12 cellular contexts compared by ENCODE assay signal in the genomic region with DNA sequence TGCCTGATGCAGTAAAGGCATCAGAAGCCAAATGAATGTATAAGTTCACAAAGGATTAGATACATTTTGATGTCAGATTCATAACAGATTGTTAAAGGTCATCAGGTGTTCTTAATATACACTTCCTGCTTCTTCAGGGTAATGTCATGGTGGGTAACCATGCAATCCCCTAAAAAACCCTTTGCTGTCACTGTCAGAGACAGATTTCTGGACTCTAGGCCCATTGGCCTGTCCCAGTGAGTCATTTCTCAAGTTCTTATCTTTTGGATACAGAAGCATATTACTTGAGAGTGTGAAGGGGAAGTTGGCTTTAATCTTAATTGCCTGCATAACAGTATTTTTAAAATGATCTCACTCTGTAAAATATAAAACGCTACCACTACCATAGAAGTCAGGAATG.
DNase-seq lines count a peak whose midpoint lies in the region; ATAC-seq, FAIRE-seq and TF ChIP-seq lines count a peak whose summit lies in the region.
"Had no signal": no experiment of that assay in that cellular context is flagged by ENCODE, and none has a peak within 500 bp of the region (broad histone marks: within the 10 kb centered on the region; RNA-seq: fewer than 3 reads in every experiment).

No MANE protein-coding gene starts in this region.

- CTCF ChIA-PET in endothelial cell of umbilical vein (lab: Charles Lee) = interaction anchor here (0.9 to 2.8 kb wide), 9 partner anchors 13 to 401 kb away, joined by 3 to 8 read pairs (median 4); no protein-coding TSS in a partner anchor

- in situ Hi-C loops in gastrocnemius medialis (cut with MboI; ENCODE audit: low sequenced_read_pairs in 4 of 4) = no loop called here

- H3K27ac ChIP-seq in endothelial cell of umbilical vein (ENCODE audit: insufficient read depth, low read depth, low read length) (peak overlapping the region; percentile 72), gastrocnemius medialis (no peak overlapping the region)
- H3K27ac ChIP-seq: uterus had no signal

- H3K79me2 ChIP-seq in endothelial cell of umbilical vein (ENCODE audit: control insufficient read depth, insufficient read depth, low read length) = no peaks in the 10 kb centered on the region

- no peaks in the 10 kb centered on the region for H4K20me1 ChIP-seq in endothelial cell of umbilical vein (replicated peaks; ENCODE audit: control insufficient read depth, extremely low read depth, insufficient read depth, low read length)

- no TSS peak for BruUV-seq in endothelial cell of umbilical vein (replicated peaks; lab: Mats Ljungman, UMichigan)

- peak overlapping the region; percentile 2 for H3K9ac ChIP-seq in endothelial cell of umbilical vein (replicated peaks; ENCODE audit: extremely low read depth, insufficient read depth, low read length)

- POLR2A ChIA-PET in endothelial cell of umbilical vein (lab: Charles Lee) = no interaction called here

- ATAC-seq in GM18867 (IDR thresholded peaks at IDR 0.05; ENCODE audit: unreplicated experiment) (peak; percentile 75), GM21619 (IDR thresholded peaks at IDR 0.05; ENCODE audit: unreplicated experiment) (peak; percentile 72), HG03342 (IDR thresholded peaks at IDR 0.05; ENCODE audit: unreplicated experiment) (peak; percentile 80), gastrocnemius medialis (no peak)

- TF ChIP-seq POLR2A in endothelial cell of umbilical vein (IDR thresholded peaks at IDR 0.05; ENCODE audit: low read depth, low read length) = no peak
- no peak for TF ChIP-seq POLR2A in gastrocnemius medialis (IDR thresholded peaks at IDR 0.05)

- TF ChIP-seq CTCF in endothelial cell of umbilical vein (IDR thresholded peaks at IDR 0.05; ENCODE audit: extremely low read depth in 1 of 2, insufficient read depth in 1 of 2, low read depth in 1 of 2, low read length in 2 of 2) = no peak
- no peak for TF ChIP-seq CTCF in gastrocnemius medialis (IDR thresholded peaks at IDR 0.05 in 4 of 5, conservative IDR thresholded peaks at IDR 0.05 in 1 of 5)

- intact Hi-C loops in endothelial cell of umbilical vein (cut with micrococcal nuclease) = loop anchor here (2.0 to 10.0 kb wide), 2 partner anchors 48 to 1062 kb away; no protein-coding TSS in a partner anchor
- intact Hi-C loops in gastrocnemius medialis (cut with DNase I; ENCODE audit: low total_unique reads) = no loop called here

- H3K4me3 ChIP-seq in endothelial cell of umbilical vein (replicated peaks in 1 of 3; ENCODE audit: insufficient read depth in 1 of 3, low read depth in 1 of 3, low read length in 3 of 3) (no peak overlapping the region), gastrocnemius medialis (no peak overlapping the region)
- H3K4me3 ChIP-seq: uterus had no signal

- dilution Hi-C loops in endothelial cell of umbilical vein (cut with MboI; ENCODE audit: extremely low pct_ligation_motif_present, low sequenced_read_pairs) = no loop called here

- H3K27me3 ChIP-seq in endothelial cell of umbilical vein (ENCODE audit: control insufficient read depth in 2 of 2, insufficient read depth in 2 of 2, low read length in 2 of 2) (no peaks in the 10 kb centered on the region), gastrocnemius medialis (no peaks in the 10 kb centered on the region)
- H3K27me3 ChIP-seq: uterus had no signal

- DNase-seq in endothelial cell of umbilical vein (ENCODE audit: low read depth, low spot score) (peak; percentile 94), gastrocnemius medialis (no peak), NCI-H345 treated with DMSO at 0.1 percent for 48 hours (lab: John Stamatoyannopoulos, UW; ENCODE audit: unreplicated experiment) (no peak), epidermal melanocyte (ENCODE audit: insufficient read length, low spot score) (no peak)
- no peak for DNase-seq in activated CD4-positive, alpha-beta T cell treated with anti-CD3 and anti-CD28 coated beads, Interleukin-2, amount 50 U/mL, for 1 hour
- DNase-seq: activated CD4-positive, alpha-beta T cell treated with anti-CD3 and anti-CD28 coated beads, Interleukin-2, amount 10 ng/mL, durations not matched to agents 24 days and 14 days; foreskin fibroblast; uterus had no signal

- peak overlapping the region; percentile 60 for H3K4me2 ChIP-seq in endothelial cell of umbilical vein (ENCODE audit: insufficient read depth, low read length)

- H3K4me1 ChIP-seq in endothelial cell of umbilical vein (ENCODE audit: control insufficient read depth, extremely low read depth, insufficient read depth, low read length) (peaks cover 45% of the 10 kb centered on the region), gastrocnemius medialis (no peaks in the 10 kb centered on the region)
- H3K4me1 ChIP-seq: uterus had no signal

- H2AFZ ChIP-seq in endothelial cell of umbilical vein (ENCODE audit: low read depth, low read length) = no peak overlapping the region

- no peaks in the 10 kb centered on the region for H3K36me3 ChIP-seq in endothelial cell of umbilical vein (ENCODE audit: control insufficient read depth in 2 of 2, extremely low read depth in 1 of 2, insufficient read depth in 2 of 2, low read length in 2 of 2)
- no peaks in the 10 kb centered on the region for H3K36me3 ChIP-seq in gastrocnemius medialis
- H3K36me3 ChIP-seq: uterus had no signal

- H3K9me1 ChIP-seq in endothelial cell of umbilical vein (replicated peaks; ENCODE audit: control insufficient read depth, extremely low read depth, insufficient read depth, low read length) = peaks cover 3% of the 10 kb centered on the region

- FAIRE-seq in endothelial cell of umbilical vein (lab: Jason Lieb, UNC) = peak; percentile 72
- FAIRE-seq: G401.6 had no signal

- H3K9me3 ChIP-seq in endothelial cell of umbilical vein (replicated peaks; ENCODE audit: control insufficient read depth, insufficient read depth, low read length) = no peaks in the 10 kb centered on the region
- H3K9me3 ChIP-seq in gastrocnemius medialis = no peaks in the 10 kb centered on the region
- H3K9me3 ChIP-seq: uterus had no signal

TF ChIP-seq in endothelial cell of umbilical vein, 7 proteins besides CTCF, POLR2A, EP300 and RAD21:
- no peak for TF ChIP-seq EZH2 (IDR thresholded peaks at IDR 0.05; ENCODE audit: borderline replicate concordance, low read depth, low read length, severe bottlenecking)
- TF ChIP-seq, protein P1, sequence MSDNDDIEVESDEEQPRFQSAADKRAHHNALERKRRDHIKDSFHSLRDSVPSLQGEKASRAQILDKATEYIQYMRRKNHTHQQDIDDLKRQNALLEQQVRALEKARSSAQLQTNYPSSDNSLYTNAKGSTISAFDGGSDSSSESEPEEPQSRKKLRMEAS (IDR thresholded peaks at IDR 0.05; ENCODE audit: insufficient read depth, insufficient read length) = no peak
- peak; percentile 38 for TF ChIP-seq POLR2AphosphoS5 (IDR thresholded peaks at IDR 0.05; ENCODE audit: insufficient read depth, low read depth, low read length)
- TF ChIP-seq JUN (IDR thresholded peaks at IDR 0.05; ENCODE audit: borderline replicate concordance, insufficient read depth, insufficient read length, low read depth) = peak; percentile 92
- peak; percentile 93 for TF ChIP-seq GATA2 (IDR thresholded peaks at IDR 0.05; ENCODE audit: insufficient read depth, insufficient read length, low read depth, low read length)
- no peak for TF ChIP-seq MYC (IDR thresholded peaks at IDR 0.05; ENCODE audit: low read depth, low read length)
- peak; percentile 86 for TF ChIP-seq FOS (IDR thresholded peaks at IDR 0.05; ENCODE audit: borderline replicate concordance, insufficient read depth, low read length)

Comparison
In these comparisons a context has a peak if more than half of its experiments do, and no peak if none do; other contexts are left out.
1. ATAC-seq: peak in GM18867 (single experiment), GM21619 (single experiment) and HG03342 (single experiment); none in gastrocnemius medialis (0 of 2).